8 cellular contexts compared by ENCODE assay signal in the genomic region with DNA sequence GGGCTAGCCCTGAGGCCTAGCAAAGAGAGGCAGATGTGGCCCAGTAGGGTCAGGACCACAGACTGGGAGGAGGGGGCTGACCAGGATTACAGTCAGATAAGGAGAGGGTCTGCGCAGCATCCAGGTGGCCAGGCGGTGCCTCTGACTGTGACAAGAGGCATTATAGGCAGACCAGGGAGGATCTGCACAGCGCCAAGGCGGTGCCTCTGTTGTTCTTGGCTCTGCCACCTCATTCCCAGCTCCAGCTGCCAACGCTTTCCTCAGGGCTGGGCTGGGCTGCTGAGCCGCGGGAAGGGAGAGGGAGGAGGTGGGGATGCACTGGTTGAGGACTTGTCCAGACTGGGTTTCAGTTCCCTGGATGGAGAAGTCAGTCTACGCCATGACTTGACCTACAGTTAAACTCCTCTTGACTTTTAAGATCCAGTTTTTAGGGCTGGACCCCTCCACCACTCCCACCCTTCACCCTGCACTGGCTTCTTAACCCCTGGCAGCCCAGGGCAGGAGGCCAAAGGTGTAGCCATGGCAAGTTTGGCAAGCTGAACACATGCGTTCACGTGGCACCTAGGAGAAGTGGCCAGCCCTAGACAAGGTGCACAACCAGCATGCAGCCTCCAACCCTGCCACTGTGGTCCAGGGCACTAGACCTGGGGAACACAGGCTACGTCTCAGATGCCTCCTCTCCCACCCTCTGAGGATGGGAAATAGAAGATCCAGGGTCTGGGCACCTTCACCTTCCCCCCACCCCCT. TPM values are rescaled to one million over a fixed set of nuclear protein-coding genes. Genes with fewer than 3 reads are reported as not detected.
A peak's percentile ranks its signal among the peaks of the same experiment; 100 is the strongest.
DNase-seq lines count a peak whose midpoint lies in the region; ATAC-seq, FAIRE-seq and TF ChIP-seq lines count a peak whose summit lies in the region.

No MANE protein-coding gene starts in this region.

- H3K27ac ChIP-seq in CD4-positive, CD25-positive, alpha-beta regulatory T cell (ENCODE audit: insufficient read depth, low read length, poor library complexity, severe bottlenecking) = no peak overlapping the region
- H3K27ac ChIP-seq in H1 (ENCODE audit: low read depth, low read length) = no peak overlapping the region

- TF ChIP-seq POLR2A in H1 (IDR thresholded peaks at IDR 0.05; ENCODE audit: control extremely low read depth in 1 of 2, low read depth in 2 of 2, low read length in 2 of 2) = no peak

- H3K4me1 ChIP-seq in CD4-positive, CD25-positive, alpha-beta regulatory T cell (ENCODE audit: control insufficient read depth, insufficient read depth, low read length, poor library complexity, severe bottlenecking) = peaks cover 25% of the 10 kb centered on the region
- H3K4me1 ChIP-seq in H1 (replicated peaks in 1 of 4; ENCODE audit: control insufficient read depth in 3 of 4, insufficient read depth in 4 of 4, low read length in 3 of 4) = peaks cover 18 to 50% (median 38%) of the 10 kb centered on the region in 4 experiments

- no peak overlapping the region; the same call in none of the 2 replicates for H2BK20ac ChIP-seq in H1 (ENCODE audit: low read length)

- no peak overlapping the region for H2AFZ ChIP-seq in H1 (ENCODE audit: low read length)

- H3K9me3 Mint-ChIP-seq in CD4-positive, CD25-positive, alpha-beta regulatory T cell = no peaks in the 10 kb centered on the region

- no peaks in the 10 kb centered on the region for H3K36me3 ChIP-seq in CD4-positive, CD25-positive, alpha-beta regulatory T cell (ENCODE audit: control insufficient read depth, insufficient read depth, low read length)
- no peaks in the 10 kb centered on the region for H3K36me3 ChIP-seq in H1 (ENCODE audit: control insufficient read depth in 2 of 4, insufficient read depth in 4 of 4, low read length in 3 of 4)

- H2BK120ac ChIP-seq in H1 (replicated peaks; ENCODE audit: low read depth, low read length) = peak overlapping the region; percentile 15

- 86% methylated on average over 11 of the region's 11 CpGs; no CpG with 5 or more reads in 1 of the 2 experiments for WGBS in H1 (ENCODE audit: extremely low coverage in 1 of 2, insufficient coverage in 1 of 2, insufficient read length in 1 of 2, insufficient replicate concordance in 2 of 2, low coverage in 1 of 2, low lambda C conversion rate in 2 of 2, missing lambda C conversion rate in 1 of 2), 2 experiments

- peak overlapping the region; percentile 97 for H2BK15ac ChIP-seq in H1 (ENCODE audit: low read length)

- H3K4me2 ChIP-seq in H1 (ENCODE audit: insufficient read depth in 1 of 2, low read depth in 2 of 2, low read length in 2 of 2) = peak overlapping the region; percentile 46 to 77; a peak in 3 of 4 replicates

- no peak for ATAC-seq in CD4-positive, CD25-positive, alpha-beta regulatory T cell (ENCODE audit: low read depth in 2 of 2)
- ATAC-seq in GM21447 (IDR thresholded peaks at IDR 0.05; ENCODE audit: unreplicated experiment) = no peak

- CTCF ChIA-PET in H1 (lab: Charles Lee; ENCODE audit: partially characterized antibody) = interaction anchor here (1.1 to 66.0 kb wide), 5 partner anchors 5 to 215 kb away, joined by 3 to 4284 read pairs (median 18); partner anchors contain the start of genes CRABP2, ISG20L2, METTL25B and NES

- no peaks in the 10 kb centered on the region for H3K79me1 ChIP-seq in H1 (ENCODE audit: low read depth, low read length)

- H4K5ac ChIP-seq in H1 (ENCODE audit: insufficient read length, low read depth, low read length) = no peak overlapping the region

- no peak overlapping the region for H3K4ac ChIP-seq in H1 (replicated peaks; ENCODE audit: insufficient read length, low read depth, low read length)

- H3K56ac ChIP-seq in H1 (replicated peaks; ENCODE audit: insufficient read length, low read depth, low read length) = no peak overlapping the region

- H3K9ac ChIP-seq in H1 (replicated peaks in 1 of 4; ENCODE audit: extremely low read depth in 1 of 4, low read depth in 3 of 4, low read length in 3 of 4) = no peak overlapping the region; a peak in 1 of 7 replicates

- no peak overlapping the region for H3K4me3 ChIP-seq in CD4-positive, CD25-positive, alpha-beta regulatory T cell (ENCODE audit: low read depth, low read length)
- no peak overlapping the region; a peak in 1 of 8 replicates for H3K4me3 ChIP-seq in H1 (ENCODE audit: extremely low read depth in 1 of 4, insufficient read depth in 2 of 4, low read depth in 3 of 4, low read length in 4 of 4)

- H3K27me3 Mint-ChIP-seq in CD4-positive, CD25-positive, alpha-beta regulatory T cell = peaks cover 17% of the 10 kb centered on the region

- TF ChIP-seq CTCF in H1 (IDR thresholded peaks at IDR 0.05; ENCODE audit: control extremely low read depth in 1 of 3, insufficient read depth in 1 of 3, low read depth in 1 of 3, low read length in 3 of 3) = no peak

- H2BK5ac ChIP-seq in H1 (ENCODE audit: low read depth, low read length) = peak overlapping the region; percentile 6; the same call in 1 of the 2 replicates

- peak overlapping the region; percentile 29; the same call in 1 of the 2 replicates for H2AK5ac ChIP-seq in H1 (ENCODE audit: low read depth, low read length)

- H4K8ac ChIP-seq in H1 (ENCODE audit: extremely low read depth, insufficient read depth, low read length) = no peak overlapping the region

- H2BK12ac ChIP-seq in H1 (ENCODE audit: low read depth, low read length) = peak overlapping the region; percentile 88; the same call in 1 of the 2 replicates

- H3K4me1 Mint-ChIP-seq in CD4-positive, CD25-positive, alpha-beta regulatory T cell = peaks cover 0 to 30% (median 16%) of the 10 kb centered on the region in 4 donors

- no peak for FAIRE-seq in H1 (lab: Jason Lieb, UNC)

- no peaks in the 10 kb centered on the region for H3K36me3 Mint-ChIP-seq in CD4-positive, CD25-positive, alpha-beta regulatory T cell

- H3K23me2 ChIP-seq in H1 (ENCODE audit: low read depth, low read length) = peaks cover 22% of the 10 kb centered on the region; the same call in 1 of the 2 replicates

- H3K4me3 Mint-ChIP-seq in CD4-positive, CD25-positive, alpha-beta regulatory T cell = peak overlapping the region in 2 of 4 donors; percentile 32 to 76

- H3K14ac ChIP-seq in H1 (ENCODE audit: insufficient read length) = no peak overlapping the region

- POLR2A ChIA-PET in H1 (lab: Charles Lee; ENCODE audit: partially characterized antibody) = interaction anchor here (0.9 to 16.9 kb wide), 11 partner anchors 9 to 49 kb away, joined by 3 to 530 read pairs (median 13); partner anchors contain the start of genes HDGF, ISG20L2, METTL25B and MRPL24

- no peak overlapping the region for H3K23ac ChIP-seq in H1 (ENCODE audit: insufficient read length)

- H3K9me3 ChIP-seq in CD4-positive, CD25-positive, alpha-beta regulatory T cell (ENCODE audit: control insufficient read depth in 2 of 2, low read length in 2 of 2) = no peaks in the 10 kb centered on the region
- no peaks in the 10 kb centered on the region for H3K9me3 ChIP-seq in H1 (ENCODE audit: insufficient read depth in 2 of 2, low read depth in 1 of 2, low read length in 1 of 2)

- H4K91ac ChIP-seq in H1 (replicated peaks; ENCODE audit: insufficient read length, low read length) = peak overlapping the region; percentile 32

- H4K20me1 ChIP-seq in H1 (replicated peaks in 1 of 2; ENCODE audit: control insufficient read depth in 1 of 2, insufficient read depth in 2 of 2, low read length in 2 of 2) = no peaks in the 10 kb centered on the region

- peaks cover 0 to 1% of the 10 kb centered on the region in 2 experiments; a peak in 1 of 4 replicates for H3K79me2 ChIP-seq in H1 (ENCODE audit: control insufficient read depth in 1 of 2, insufficient read depth in 2 of 2, low read length in 2 of 2)

- TF ChIP-seq RAD21 in H1 (IDR thresholded peaks at IDR 0.05 in 1 of 2, conservative IDR thresholded peaks at IDR 0.05 in 1 of 2; ENCODE audit: low read depth in 2 of 2, low read length in 2 of 2) = no peak

- H3K27ac Mint-ChIP-seq in CD4-positive, CD25-positive, alpha-beta regulatory T cell = peak overlapping the region in 2 of 3 donors; percentile 28 to 74

- peak overlapping the region; percentile 65 for H3K18ac ChIP-seq in H1 (ENCODE audit: extremely low read depth, low read length)

- no peaks in the 10 kb centered on the region for H3K27me3 ChIP-seq in CD4-positive, CD25-positive, alpha-beta regulatory T cell (ENCODE audit: control insufficient read depth, insufficient read depth, low read length)
- H3K27me3 ChIP-seq in H1 (replicated peaks in 1 of 4; ENCODE audit: control insufficient read depth in 3 of 4, extremely low read depth in 1 of 4, insufficient read depth in 3 of 4, low read length in 3 of 4) = peaks cover 0 to 4% (median 2%) of the 10 kb centered on the region in 4 experiments; a peak in 2 of 7 replicates

- no peak for TF ChIP-seq EP300 in H1 (IDR thresholded peaks at IDR 0.05; ENCODE audit: borderline replicate concordance in 1 of 2, low read depth in 2 of 2, low read length in 2 of 2)

- DNase-seq in CD4-positive, CD25-positive, alpha-beta regulatory T cell = no peak
- DNase-seq in NCI-H2196 (lab: John Stamatoyannopoulos, UW; ENCODE audit: unreplicated experiment) = peak; percentile 85
- no peak for DNase-seq in H1 (ENCODE audit: low read depth in 1 of 2, low spot score in 2 of 2)
- peak; percentile 85 for DNase-seq in myocyte (ENCODE audit: low read depth)
- DNase-seq in GM19240 (ENCODE audit: insufficient read length, low spot score) = no peak
- no peak for DNase-seq in HuH-7 (ENCODE audit: low spot score)
- DNase-seq in HUDEP-2 (lab: John Stamatoyannopoulos, UW; ENCODE audit: unreplicated experiment in 76 of 76) = no peak

RNA-seq across cellular contexts. Expression of gene CRABP2, which starts 4.5 kb away (rescaled TPM):
- total RNA-seq in CD4-positive, CD25-positive, alpha-beta regulatory T cell = 5.1 TPM
- not detected for polyA plus RNA-seq in CD4-positive, CD25-positive, alpha-beta regulatory T cell
- total RNA-seq in H1 (2021; fragmentation: NEBNext Ultra II Directional; extraction: Animal tissue kit (Norgen Biotek cat#: 25700)) = 119 TPM in 2 replicates
- 69.2 and 130 TPM in 2 replicates for polyA plus RNA-seq in H1 (2011; rRNA removed)
- polyA plus RNA-seq in H1 (2011; cell fraction: cytosol; rRNA removed) = 79.6 TPM
- polyA plus RNA-seq in H1 (2011; cell fraction: nucleus; rRNA removed) = 70.9 TPM
- polyA plus RNA-seq in H1 (2012, experiment 1 of 2) = 180 to 343 TPM (median 303 TPM) in 4 replicates
- 318 TPM for polyA plus RNA-seq in H1 (2012, experiment 2 of 2)
- polyA plus RNA-seq in H1 (2013, experiment 1 of 2) = 139 TPM
- 143 TPM for polyA plus RNA-seq in H1 (2013, experiment 2 of 2)
- 8.6 and 12.5 TPM in 2 replicates for polyA minus RNA-seq in H1 (2011; rRNA and poly(A)+ RNA removed)
- 45.7 TPM for polyA minus RNA-seq in H1 (2011; cell fraction: cytosol; rRNA and poly(A)+ RNA removed)
- 11.1 TPM for polyA minus RNA-seq in H1 (2011; cell fraction: nucleus; rRNA and poly(A)+ RNA removed)
- total RNA-seq in myocyte = 5.3 and 6.2 TPM in 2 replicates
- 6.0 TPM for polyA plus RNA-seq in myocyte (2012)

RNA-seq across cellular contexts. Expression of gene METTL25B, which starts 18.4 kb away (rescaled TPM):
- total RNA-seq in CD4-positive, CD25-positive, alpha-beta regulatory T cell = 19.0 TPM
- 1 to 10 TPM; 4.3 to 8.7 (median 7.2) TPM for polyA plus RNA-seq in CD4-positive, CD25-positive, alpha-beta regulatory T cell
- 28.4 and 31.8 TPM in 2 replicates for total RNA-seq in H1 (2021; fragmentation: NEBNext Ultra II Directional; extraction: Animal tissue kit (Norgen Biotek cat#: 25700))
- polyA plus RNA-seq in H1 (2011; rRNA removed) = 30.1 and 43.1 TPM in 2 replicates
- 38.2 TPM for polyA plus RNA-seq in H1 (2011; cell fraction: cytosol; rRNA removed)
- 75.5 TPM for polyA plus RNA-seq in H1 (2011; cell fraction: nucleus; rRNA removed)
- 30.1 to 33.3 TPM (median 31.2 TPM) in 4 replicates for polyA plus RNA-seq in H1 (2012, experiment 1 of 2)
- 29.8 TPM for polyA plus RNA-seq in H1 (2012, experiment 2 of 2)
- 39.5 TPM for polyA plus RNA-seq in H1 (2013, experiment 1 of 2)
- polyA plus RNA-seq in H1 (2013, experiment 2 of 2) = 35.7 TPM
- polyA minus RNA-seq in H1 (2011; rRNA and poly(A)+ RNA removed) = 21.0 and 21.3 TPM in 2 replicates
- polyA minus RNA-seq in H1 (2011; cell fraction: cytosol; rRNA and poly(A)+ RNA removed) = 21.1 TPM
- polyA minus RNA-seq in H1 (2011; cell fraction: nucleus; rRNA and poly(A)+ RNA removed) = 19.6 TPM
- total RNA-seq in myocyte = 8.9 and 13.5 TPM in 2 replicates
- polyA plus RNA-seq in myocyte (2012) = 17.0 TPM

RNA-seq across cellular contexts. Expression of gene ISG20L2, which starts 18.6 kb away (rescaled TPM):
- total RNA-seq in CD4-positive, CD25-positive, alpha-beta regulatory T cell = 76.7 TPM
- polyA plus RNA-seq in CD4-positive, CD25-positive, alpha-beta regulatory T cell = 10 to 100 TPM; 15.8 to 17.8 (median 17.0) TPM
- total RNA-seq in H1 (2021; fragmentation: NEBNext Ultra II Directional; extraction: Animal tissue kit (Norgen Biotek cat#: 25700)) = 47.5 and 53.1 TPM in 2 replicates
- polyA plus RNA-seq in H1 (2011; rRNA removed) = 46.9 and 53.0 TPM in 2 replicates
- 41.8 TPM for polyA plus RNA-seq in H1 (2011; cell fraction: cytosol; rRNA removed)
- 29.0 TPM for polyA plus RNA-seq in H1 (2011; cell fraction: nucleus; rRNA removed)
- 35.0 to 48.9 TPM (median 43.5 TPM) in 4 replicates for polyA plus RNA-seq in H1 (2012, experiment 1 of 2)
- polyA plus RNA-seq in H1 (2012, experiment 2 of 2) = 48.4 TPM
- 50.4 TPM for polyA plus RNA-seq in H1 (2013, experiment 1 of 2)
- polyA plus RNA-seq in H1 (2013, experiment 2 of 2) = 50.3 TPM
- 69.4 and 87.6 TPM in 2 replicates for polyA minus RNA-seq in H1 (2011; rRNA and poly(A)+ RNA removed)
- 15.5 TPM for polyA minus RNA-seq in H1 (2011; cell fraction: cytosol; rRNA and poly(A)+ RNA removed)
- 40.7 TPM for polyA minus RNA-seq in H1 (2011; cell fraction: nucleus; rRNA and poly(A)+ RNA removed)
- 12.8 and 19.7 TPM in 2 replicates for total RNA-seq in myocyte
- 24.2 TPM for polyA plus RNA-seq in myocyte (2012)

RNA-seq across cellular contexts. Expression of gene MRPL24, which starts 31.0 kb away (rescaled TPM):
- total RNA-seq in CD4-positive, CD25-positive, alpha-beta regulatory T cell = 18.2 TPM
- polyA plus RNA-seq in CD4-positive, CD25-positive, alpha-beta regulatory T cell = 10 to 100 TPM; 72.5 to 86.4 (median 79.3) TPM
- 34.4 and 35.2 TPM in 2 replicates for total RNA-seq in H1 (2021; fragmentation: NEBNext Ultra II Directional; extraction: Animal tissue kit (Norgen Biotek cat#: 25700))
- polyA plus RNA-seq in H1 (2011; rRNA removed) = 23.4 and 29.7 TPM in 2 replicates
- 37.5 TPM for polyA plus RNA-seq in H1 (2011; cell fraction: cytosol; rRNA removed)
- polyA plus RNA-seq in H1 (2011; cell fraction: nucleus; rRNA removed) = 38.2 TPM
- 35.6 to 51.4 TPM (median 46.6 TPM) in 4 replicates for polyA plus RNA-seq in H1 (2012, experiment 1 of 2)
- polyA plus RNA-seq in H1 (2012, experiment 2 of 2) = 48.1 TPM
- polyA plus RNA-seq in H1 (2013, experiment 1 of 2) = 51.5 TPM
- 51.0 TPM for polyA plus RNA-seq in H1 (2013, experiment 2 of 2)
- polyA minus RNA-seq in H1 (2011; rRNA and poly(A)+ RNA removed) = 19.8 and 22.1 TPM in 2 replicates
- 12.4 TPM for polyA minus RNA-seq in H1 (2011; cell fraction: cytosol; rRNA and poly(A)+ RNA removed)
- 11.6 TPM for polyA minus RNA-seq in H1 (2011; cell fraction: nucleus; rRNA and poly(A)+ RNA removed)
- total RNA-seq in myocyte = 60.6 and 65.6 TPM in 2 replicates
- 107 TPM for polyA plus RNA-seq in myocyte (2012)

RNA-seq across cellular contexts. Expression of gene NES, which starts 32.7 kb away (rescaled TPM):
- 0.10 TPM for total RNA-seq in CD4-positive, CD25-positive, alpha-beta regulatory T cell
- polyA plus RNA-seq in CD4-positive, CD25-positive, alpha-beta regulatory T cell = not detected
- total RNA-seq in H1 (2021; fragmentation: NEBNext Ultra II Directional; extraction: Animal tissue kit (Norgen Biotek cat#: 25700)) = 135 and 138 TPM in 2 replicates
- 13.3 and 20.3 TPM in 2 replicates for polyA plus RNA-seq in H1 (2011; rRNA removed)
- 21.1 TPM for polyA plus RNA-seq in H1 (2011; cell fraction: cytosol; rRNA removed)
- polyA plus RNA-seq in H1 (2011; cell fraction: nucleus; rRNA removed) = 54.8 TPM
- polyA plus RNA-seq in H1 (2012, experiment 1 of 2) = 97.4 to 124 TPM (median 113 TPM) in 4 replicates
- 43.3 TPM for polyA plus RNA-seq in H1 (2012, experiment 2 of 2)
- 55.5 TPM for polyA plus RNA-seq in H1 (2013, experiment 1 of 2)
- 53.5 TPM for polyA plus RNA-seq in H1 (2013, experiment 2 of 2)
- 17.2 and 19.2 TPM in 2 replicates for polyA minus RNA-seq in H1 (2011; rRNA and poly(A)+ RNA removed)
- polyA minus RNA-seq in H1 (2011; cell fraction: cytosol; rRNA and poly(A)+ RNA removed) = 31.7 TPM
- polyA minus RNA-seq in H1 (2011; cell fraction: nucleus; rRNA and poly(A)+ RNA removed) = 22.7 TPM
- total RNA-seq in myocyte = 1,770 and 2,264 TPM in 2 replicates
- 834 TPM for polyA plus RNA-seq in myocyte (2012)

Comparison
In these comparisons a context has a peak if more than half of its experiments do, and no peak if none do; other contexts are left out.
1. DNase-seq: peak in NCI-H2196 (single experiment) and myocyte (single experiment); none in CD4-positive, CD25-positive, alpha-beta regulatory T cell (0 of 3), H1 (0 of 2), GM19240 (single experiment), HuH-7 (single experiment) and HUDEP-2 (0 of 76).
2. RNA of gene CRABP2, which starts 4.5 kb away (total RNA-seq): 119 TPM in H1; 5.3 to 6.2 TPM in myocyte and 5.1 TPM in CD4-positive, CD25-positive, alpha-beta regulatory T cell (single experiment); every median in the first group is over 10 times any median in the second.